Comparison of ENCODE assay signal across 8 cellular contexts in the genomic region with DNA sequence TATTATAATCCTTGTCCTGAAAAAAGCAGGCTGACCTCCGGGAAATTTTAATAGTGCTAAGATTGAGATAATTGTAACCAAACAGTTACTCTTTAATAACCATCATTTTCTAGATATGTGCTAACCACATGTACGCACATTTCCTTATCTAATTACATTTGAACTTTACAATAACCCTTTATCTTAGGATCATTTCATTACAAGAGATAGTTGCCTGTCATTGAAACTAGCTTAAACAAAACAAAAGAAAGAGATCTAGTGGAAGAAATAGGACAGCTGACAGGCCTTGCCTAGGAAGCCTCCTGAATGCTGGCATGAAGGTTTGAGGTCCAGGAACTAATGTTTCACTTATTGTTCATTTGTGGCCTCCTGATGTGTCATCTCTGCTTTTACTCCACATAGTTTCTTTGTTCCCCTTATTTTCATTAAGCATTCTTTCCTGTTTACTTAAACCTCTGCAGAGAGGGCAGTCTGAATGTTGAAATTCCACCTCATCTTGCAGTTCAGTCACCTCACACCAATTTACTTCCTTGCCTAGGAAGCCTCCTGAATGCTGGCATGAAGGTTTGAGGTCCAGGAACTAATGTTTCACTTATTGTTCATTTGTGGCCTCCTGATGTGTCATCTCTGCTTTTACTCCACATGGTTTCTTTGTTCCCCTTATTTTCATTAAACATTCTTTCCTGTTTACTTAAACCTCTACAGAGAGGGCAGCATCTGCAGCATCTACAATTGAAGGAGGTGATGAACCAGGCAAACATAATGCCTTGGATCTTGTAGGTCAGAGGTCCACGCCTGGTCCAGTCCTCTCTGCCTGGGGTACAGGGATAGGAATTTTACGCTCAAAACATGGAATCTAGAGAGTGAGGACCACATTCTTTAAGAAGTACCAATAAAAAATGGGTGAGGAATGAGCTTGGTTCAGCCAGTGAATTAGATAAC.
DNase-seq lines count a peak whose midpoint lies in the region; ATAC-seq and TF ChIP-seq lines count a peak whose summit lies in the region.
"Not testable (repeated sequence)": the region's sequence is repeated elsewhere in the genome, so short reads cannot be mapped to it uniquely, and the experiment has no call there.

No MANE protein-coding gene starts in this region.

- not testable (repeated sequence) for H3K27me3 ChIP-seq in PC-3 (ENCODE audit: low read length); adipocyte (replicated peaks; ENCODE audit: control insufficient read depth, insufficient read depth, low read length)

- not testable (repeated sequence) for TF ChIP-seq CTCF in PC-3 (conservative IDR thresholded peaks at IDR 0.05; ENCODE audit: low read depth, low read length)

- not testable (repeated sequence) for H2AFZ ChIP-seq in PC-3 (ENCODE audit: low read length)

- not testable (repeated sequence) for H3K9me2 ChIP-seq in PC-3 (replicated peaks; ENCODE audit: low read length)

- DNase-seq in CD1c-positive myeloid dendritic cell (ENCODE audit: extremely low spot score) (peak; percentile 24), HS-27A (ENCODE audit: low read depth) (peak; percentile 24), PC-3 (peak; percentile 4), adipocyte (ENCODE audit: low read depth) (peak; percentile 7), epithelial cell of prostate (ENCODE audit: low read depth, low spot score) (peak; percentile 68), kidney glomerular epithelial cell (lab: John Stamatoyannopoulos, UW) (peak; percentile 68), smooth muscle cell of the brain vasculature (ENCODE audit: low read depth, low spot score) (peak; percentile 86)

- not testable (repeated sequence) for H3K4me2 ChIP-seq in PC-3 (ENCODE audit: low read length)

- H3K4me3 ChIP-seq in PC-3 (ENCODE audit: low read length); adipocyte (ENCODE audit: low read length): not testable (repeated sequence)

- H3K9ac ChIP-seq in PC-3 (ENCODE audit: low read length); adipocyte (ENCODE audit: low read length): not testable (repeated sequence)

- not testable (repeated sequence) for BruUV-seq in PC-3 (replicated peaks; lab: Mats Ljungman, UMichigan)

- intact Hi-C loops in PC-3 (cut with micrococcal nuclease) = not testable (repeated sequence)

- not testable (repeated sequence) for H3K9me3 ChIP-seq in PC-3 (ENCODE audit: low read length); adipocyte (ENCODE audit: control insufficient read depth, low read length)

- H3K27ac ChIP-seq in PC-3 (ENCODE audit: low read length) = not testable (repeated sequence)
- peak overlapping the region; percentile 68 for H3K27ac ChIP-seq in epithelial cell of prostate

- H4K20me1 ChIP-seq in PC-3 (ENCODE audit: low read length) = not testable (repeated sequence)

- H3K79me2 ChIP-seq in PC-3 (ENCODE audit: low read length) = not testable (repeated sequence)

- ATAC-seq in GM19452 (IDR thresholded peaks at IDR 0.05; ENCODE audit: unreplicated experiment) = peak; percentile 55
- not testable (repeated sequence) for ATAC-seq in PC-3

- POLR2A ChIA-PET in PC-3 (lab: Charles Lee; ENCODE audit: unreplicated experiment) = not testable (repeated sequence)

- not testable (repeated sequence) for H3F3A ChIP-seq in PC-3 (ENCODE audit: low read length, unreplicated experiment)

- not testable (repeated sequence) for H3K36me3 ChIP-seq in PC-3 (ENCODE audit: low read depth, low read length); adipocyte (ENCODE audit: control insufficient read depth, insufficient read depth, low read length, severe bottlenecking)

- CTCF ChIA-PET in PC-3 (lab: Charles Lee) = not testable (repeated sequence)

- H3K4me1 ChIP-seq in PC-3 (ENCODE audit: insufficient read depth, low read length); adipocyte (ENCODE audit: control insufficient read depth, insufficient read depth, low read length): not testable (repeated sequence)

Comparison
In these comparisons a context has a peak if more than half of its experiments do, and no peak if none do; other contexts are left out.
1. DNase-seq: peak in every context shown above with its lines; median percentile 86 in smooth muscle cell of the brain vasculature; 68 in epithelial cell of prostate; 68 in kidney glomerular epithelial cell; 24 in CD1c-positive myeloid dendritic cell; 24 in HS-27A; 7 in adipocyte; 4 in PC-3.